In genomic region chr22:43534916-43535315, GRCh38 we compare ENCODE assay signal across 22 cellular contexts.
A peak's percentile ranks its signal among the peaks of the same experiment; 100 is the strongest.
DNase-seq lines count a peak whose midpoint lies in the region; ATAC-seq, FAIRE-seq and TF ChIP-seq lines count a peak whose summit lies in the region.
"Had no signal": no experiment of that assay in that cellular context is flagged by ENCODE, and none has a peak within 500 bp of the region (broad histone marks: within the 10 kb centered on the region; RNA-seq: fewer than 3 reads in every experiment).

No MANE protein-coding gene starts in this region.

- no peak overlapping the region for H4K8ac ChIP-seq in trophoblast cell (ENCODE audit: low read depth, low read length)

- H3K36me3 ChIP-seq in trophoblast cell (ENCODE audit: control insufficient read depth in 1 of 2, insufficient read depth in 2 of 2, low read length in 2 of 2), result no peaks in the 10 kb centered on the region
- H3K36me3 ChIP-seq in thymus (ENCODE audit: control insufficient read depth, insufficient read depth), result no peaks in the 10 kb centered on the region

- no CpG with 5 or more reads among the region's 6 CpGs for WGBS in trophoblast cell (ENCODE audit: extremely low coverage, insufficient coverage, insufficient read length)
- 92% methylated on average over 6 of the region's 6 CpGs for WGBS in thymus

- H3K79me1 ChIP-seq in trophoblast cell (ENCODE audit: low read length), result no peaks in the 10 kb centered on the region

- no peak overlapping the region for H4K91ac ChIP-seq in trophoblast cell (ENCODE audit: low read depth, low read length)

- no peak overlapping the region for H3K14ac ChIP-seq in trophoblast cell (ENCODE audit: low read length)

- no peak overlapping the region for H2BK5ac ChIP-seq in trophoblast cell (ENCODE audit: low read depth, low read length, poor library complexity)

- no peak overlapping the region for H3K4me2 ChIP-seq in trophoblast cell (ENCODE audit: low read length)
- H3K4me2 ChIP-seq: A549, GM23338 had no signal

- H2BK12ac ChIP-seq in trophoblast cell (ENCODE audit: low read length), result no peak overlapping the region

- no peak overlapping the region for H2AK5ac ChIP-seq in trophoblast cell (ENCODE audit: low read length)

- H3K23ac ChIP-seq in trophoblast cell (ENCODE audit: low read length), result no peak overlapping the region

- peak; percentile 6 for DNase-seq in activated CD8-positive, alpha-beta memory T cell treated with anti-CD3 and anti-CD28 coated beads, Interleukin-2, amount 50 U/mL, for 48 hours
- DNase-seq in activated CD8-positive, alpha-beta memory T cell treated with anti-CD3 and anti-CD28 coated beads, Interleukin-2, amount 50 U/mL, for 4 hours, result no peak
- no peak for DNase-seq in trophoblast cell
- DNase-seq in urothelium cell line (ENCODE audit: low spot score), result no peak
- no peak for DNase-seq in GM20000 (ENCODE audit: low spot score)
- DNase-seq: AML-193; Caco-2; CD4-positive, alpha-beta T cell; HCEC 1CT had no signal

- H3K27me3 ChIP-seq in trophoblast cell (ENCODE audit: insufficient read depth, low read length), result no peaks in the 10 kb centered on the region
- no peaks in the 10 kb centered on the region for H3K27me3 ChIP-seq in thymus (ENCODE audit: control insufficient read depth, insufficient read depth)

- no peak overlapping the region for H4K12ac ChIP-seq in trophoblast cell (ENCODE audit: low read depth, low read length)

- no peak for TF ChIP-seq CTCF in GM20000 (IDR thresholded peaks at IDR 0.05; ENCODE audit: extremely low read depth, missing control alignments)

- H3K9me3 ChIP-seq in trophoblast cell (ENCODE audit: insufficient read depth, low read depth, low read length) (peaks cover 4% of the 10 kb centered on the region), thymus (ENCODE audit: control insufficient read depth) (no peaks in the 10 kb centered on the region)
- H3K9me3 ChIP-seq: A549, Caco-2 had no signal

- H3K9ac ChIP-seq in trophoblast cell (ENCODE audit: low read length), result peak overlapping the region; percentile 9

- ATAC-seq in esophagus mucosa (peak; percentile 20), HG03280 (IDR thresholded peaks at IDR 0.05; ENCODE audit: unreplicated experiment) (no peak)
- ATAC-seq: A549, GM23338 had no signal

- no peaks in the 10 kb centered on the region for H3K79me2 ChIP-seq in trophoblast cell (ENCODE audit: control insufficient read depth, insufficient read depth, low read length, poor library complexity)

- H3K18ac ChIP-seq in trophoblast cell (ENCODE audit: low read length), result no peak overlapping the region

- H2BK120ac ChIP-seq in trophoblast cell (ENCODE audit: insufficient read depth, low read length, poor library complexity), result no peak overlapping the region

- H3K4me1 ChIP-seq in trophoblast cell (ENCODE audit: control insufficient read depth in 1 of 2, insufficient read depth in 2 of 2, low read length in 2 of 2) (no peaks in the 10 kb centered on the region), thymus (ENCODE audit: control insufficient read depth, insufficient read depth, low read length) (no peaks in the 10 kb centered on the region)
- H3K4me1 ChIP-seq: A549, Caco-2 had no signal

- no peak overlapping the region for H3K4ac ChIP-seq in trophoblast cell (ENCODE audit: low read depth, low read length)

- H2AFZ ChIP-seq in trophoblast cell (ENCODE audit: insufficient read depth, low read length, poor library complexity), result no peak overlapping the region
- H2AFZ ChIP-seq: GM23338 had no signal

- H3K4me3 ChIP-seq in trophoblast cell (ENCODE audit: low read depth, low read length), result no peak overlapping the region
- no peak overlapping the region for H3K4me3 ChIP-seq in thymus (ENCODE audit: low read length)
- H3K4me3 ChIP-seq: A549, GM23338 had no signal

- FAIRE-seq in urothelium cell line (lab: Jason Lieb, UNC), result no peak
- FAIRE-seq: A549, D721Med, G401.6, GM12891, GM19239, H54, HTR-8/SVneo had no signal

- no peak overlapping the region for H3K27ac ChIP-seq in trophoblast cell (ENCODE audit: low read depth, low read length)
- H3K27ac ChIP-seq in thymus (ENCODE audit: low read depth), result peak overlapping the region; percentile 56
- H3K27ac ChIP-seq: 22Rv1, A549, C4-2B had no signal
